ENCODE assay signal across 4 cellular contexts in the genomic region with DNA sequence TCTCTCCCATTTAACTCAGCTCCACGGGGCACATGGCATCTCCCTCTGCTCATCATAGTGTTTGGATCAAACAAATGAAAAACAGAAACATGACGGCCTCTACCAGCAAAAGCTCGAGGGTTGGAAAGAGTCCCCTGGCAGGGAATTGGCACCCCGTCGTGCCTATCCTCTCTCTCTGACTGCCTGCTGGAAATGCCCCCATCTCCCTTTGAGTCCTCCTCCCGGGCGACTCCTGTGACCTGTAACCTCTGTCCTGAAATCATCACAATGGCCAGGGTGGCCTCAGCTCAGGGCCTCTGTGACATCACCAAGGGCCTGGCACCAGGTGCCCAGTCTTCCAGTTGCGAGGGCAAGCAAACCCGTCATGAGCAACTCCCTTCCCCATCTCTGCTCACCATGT. TPM values are rescaled to one million over a fixed set of nuclear protein-coding genes. Genes with fewer than 3 reads are reported as not detected.
"Had no signal": no experiment of that assay in that cellular context is flagged by ENCODE, and none has a peak within 500 bp of the region (broad histone marks: within the 10 kb centered on the region; RNA-seq: fewer than 3 reads in every experiment).

A gene with protein sequence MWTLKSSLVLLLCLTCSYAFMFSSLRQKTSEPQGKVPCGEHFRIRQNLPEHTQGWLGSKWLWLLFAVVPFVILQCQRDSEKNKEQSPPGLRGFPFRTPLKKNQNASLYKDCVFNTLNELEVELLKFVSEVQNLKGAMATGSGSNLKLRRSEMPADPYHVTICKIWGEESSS (plus strand): TSS at position 301 of the 400 bp plus-strand sequence. CDS start 96 bp downstream, at position 397.

RNA-seq across cellular contexts. Expression of the gene that starts here (rescaled TPM):
- total RNA-seq: GM23248, GM23338, H1, H4 had no signal
- polyA plus RNA-seq: GM23248 had no signal
